Comparison of ENCODE assay signal across 8 cellular contexts in genomic region chr13:30346159-30346788, GRCh38. TPM values are rescaled to one million over a fixed set of nuclear protein-coding genes. Genes with fewer than 3 reads are reported as not detected.
DNase-seq lines count a peak whose midpoint lies in the region; ATAC-seq and TF ChIP-seq lines count a peak whose summit lies in the region.

No MANE protein-coding gene starts in this region.

- no peak overlapping the region for H3K4me2 ChIP-seq in OCI-LY1 (ENCODE audit: low read length)

- peak in 1 of 2 donors; percentile 50 for DNase-seq in activated naive CD4-positive, alpha-beta T cell treated with anti-CD3 and anti-CD28 coated beads, Interleukin-2, amount 50 U/mL, for 72 hours (ENCODE audit: low spot score in 2 of 2)
- peak; percentile 50 for DNase-seq in stimulated activated CD8-positive, alpha-beta memory T cell treated with anti-CD3 and anti-CD28 coated beads, Interleukin-4, amount 100 ng/mL, for 24 hours (ENCODE audit: low read depth)
- DNase-seq in left ventricle myocardium inferior (no peak), suprapubic skin (ENCODE audit: low spot score in 2 of 2) (no peak), putamen (ENCODE audit: low spot score) (no peak), posterior vena cava (ENCODE audit: low spot score) (no peak)

- no peaks in the 10 kb centered on the region for H3F3A ChIP-seq in OCI-LY1 (ENCODE audit: insufficient read depth, low read length)

- H3K4me1 ChIP-seq in OCI-LY1 (ENCODE audit: insufficient read depth, low read length, severe bottlenecking) (peaks cover 5% of the 10 kb centered on the region), left ventricle myocardium inferior (peaks cover 13% of the 10 kb centered on the region), suprapubic skin (peaks cover 15% of the 10 kb centered on the region)

- no peak overlapping the region for H3K9ac ChIP-seq in OCI-LY1 (ENCODE audit: low read length)

- H3K27me3 ChIP-seq in OCI-LY1 (ENCODE audit: insufficient read depth, low read length), result no peaks in the 10 kb centered on the region
- H3K27me3 ChIP-seq in left ventricle myocardium inferior (ENCODE audit: low read depth), result no peaks in the 10 kb centered on the region
- H3K27me3 ChIP-seq in suprapubic skin, result no peaks in the 10 kb centered on the region

- peak overlapping the region in 1 of 2 donors; percentile 82 for H3K27ac Mint-ChIP-seq in activated naive CD4-positive, alpha-beta T cell treated with anti-CD3 and anti-CD28 coated beads, Interleukin-2, amount 50 U/mL, for 72 hours

- H3K9me2 ChIP-seq in OCI-LY1 (ENCODE audit: low read depth, low read length), result no peaks in the 10 kb centered on the region

- H3K36me3 Mint-ChIP-seq in activated naive CD4-positive, alpha-beta T cell treated with anti-CD3 and anti-CD28 coated beads, Interleukin-2, amount 50 U/mL, for 72 hours, result peaks cover 0 to 11% of the 10 kb centered on the region in 2 donors

- no peak for TF ChIP-seq CTCF in OCI-LY1 (IDR thresholded peaks at IDR 0.05; ENCODE audit: low read length)
- no peak for TF ChIP-seq CTCF in left ventricle myocardium inferior (IDR thresholded peaks at IDR 0.05; ENCODE audit: borderline replicate concordance)
- TF ChIP-seq CTCF in suprapubic skin (IDR thresholded peaks at IDR 0.05), result no peak

- H3K9me3 Mint-ChIP-seq in activated naive CD4-positive, alpha-beta T cell treated with anti-CD3 and anti-CD28 coated beads, Interleukin-2, amount 50 U/mL, for 72 hours, result no peaks in the 10 kb centered on the region

- no peak for TF ChIP-seq POLR2A in suprapubic skin (IDR thresholded peaks at IDR 0.05)

- no peak for TF ChIP-seq EP300 in suprapubic skin (IDR thresholded peaks at IDR 0.05)

- no peaks in the 10 kb centered on the region for H3K9me3 ChIP-seq in OCI-LY1 (ENCODE audit: low read length)
- no peaks in the 10 kb centered on the region for H3K9me3 ChIP-seq in left ventricle myocardium inferior (replicated peaks)
- H3K9me3 ChIP-seq in suprapubic skin, result no peaks in the 10 kb centered on the region

- ATAC-seq in GM19467 (IDR thresholded peaks at IDR 0.05; ENCODE audit: unreplicated experiment), result peak; percentile 87
- ATAC-seq in activated naive CD4-positive, alpha-beta T cell treated with anti-CD3 and anti-CD28 coated beads, Interleukin-2, amount 50 U/mL, for 72 hours, result peak; percentile 93 to 95

- peak overlapping the region; percentile 29 for H3K27ac ChIP-seq in OCI-LY1 (ENCODE audit: low read depth, low read length, poor library complexity, severe bottlenecking)
- no peak overlapping the region for H3K27ac ChIP-seq in left ventricle myocardium inferior (replicated peaks)
- H3K27ac ChIP-seq in suprapubic skin, result no peak overlapping the region

- intact Hi-C loops in left ventricle myocardium inferior (cut with micrococcal nuclease), result no loop called here
- intact Hi-C loops in posterior vena cava (cut with DNase I), result no loop called here

- 88% methylated on average over 5 of the region's 5 CpGs for WGBS in suprapubic skin

- no peak overlapping the region for H2AFZ ChIP-seq in OCI-LY1 (ENCODE audit: low read length)

- H3K4me3 ChIP-seq in OCI-LY1 (ENCODE audit: low read depth, low read length, poor library complexity, severe bottlenecking) (no peak overlapping the region), left ventricle myocardium inferior (no peak overlapping the region), suprapubic skin (no peak overlapping the region)

- H4K20me1 ChIP-seq in OCI-LY1 (ENCODE audit: insufficient read depth, low read length), result no peaks in the 10 kb centered on the region

- H3K79me2 ChIP-seq in OCI-LY1 (ENCODE audit: insufficient read depth, low read length), result no peaks in the 10 kb centered on the region

- H3K36me3 ChIP-seq in OCI-LY1 (ENCODE audit: insufficient read depth, low read length), result peaks cover 51% of the 10 kb centered on the region
- no peaks in the 10 kb centered on the region for H3K36me3 ChIP-seq in left ventricle myocardium inferior
- H3K36me3 ChIP-seq in suprapubic skin, result no peaks in the 10 kb centered on the region

RNA-seq across cellular contexts. Expression of gene KATNAL1, which starts 38.9 kb away (rescaled TPM):
- 10 to 100 TPM; 17.4 to 19.1 TPM for total RNA-seq in activated naive CD4-positive, alpha-beta T cell treated with anti-CD3 and anti-CD28 coated beads, Interleukin-2, amount 50 U/mL, for 72 hours
- total RNA-seq in left ventricle myocardium inferior (46.9 TPM), suprapubic skin (1 to 10 TPM; 5.9 to 9.4 (median 7.5) TPM), posterior vena cava (10 to 100 TPM; 44.8 to 59.5 TPM)
